In genomic region chr1:6484826-6485139, GRCh38 we compare ENCODE assay signal across 12 cellular contexts. TPM values are rescaled to one million over a fixed set of nuclear protein-coding genes. Genes with fewer than 3 reads are reported as not detected.
A peak's percentile ranks its signal among the peaks of the same experiment; 100 is the strongest.
DNase-seq lines count a peak whose midpoint lies in the region; ATAC-seq and TF ChIP-seq lines count a peak whose summit lies in the region.
"Had no signal": no experiment of that assay in that cellular context is flagged by ENCODE, and none has a peak within 500 bp of the region (broad histone marks: within the 10 kb centered on the region; RNA-seq: fewer than 3 reads in every experiment).

No MANE protein-coding gene starts in this region.

- no peak overlapping the region for H3K27ac Mint-ChIP-seq in neural progenitor cell
- H3K27ac Mint-ChIP-seq: CD14-positive monocyte had no signal

- H3K4me1 ChIP-seq in Peyer's patch (peaks cover 0 to 29% (median 8%) of the 10 kb centered on the region in 4 donors), foreskin keratinocyte (peaks cover 13% of the 10 kb centered on the region), neural progenitor cell (peaks cover 12% of the 10 kb centered on the region)

- peaks cover 6% of the 10 kb centered on the region for H3K79me2 ChIP-seq in neural progenitor cell (ENCODE audit: low read depth)

- H3K36me3 Mint-ChIP-seq in neural progenitor cell, result no peaks in the 10 kb centered on the region
- H3K36me3 Mint-ChIP-seq: CD14-positive monocyte had no signal

- DNase-seq in AG04450 (ENCODE audit: low read depth, low spot score), result no peak
- no peak for DNase-seq in Peyer's patch
- no peak for DNase-seq in foreskin keratinocyte
- DNase-seq in neural progenitor cell (ENCODE audit: low spot score), result no peak
- no peak for DNase-seq in 8988T
- no peak for DNase-seq in NCI-H526 treated with DMSO at 0.1 percent for 48 hours (lab: John Stamatoyannopoulos, UW)
- no peak for DNase-seq in NCI-H2227 treated with DMSO at 0.1 percent for 48 hours (lab: John Stamatoyannopoulos, UW)
- DNase-seq in dedifferentiated amniotic fluid mesenchymal stem cell (ENCODE audit: extremely low spot score), result no peak
- DNase-seq: activated CD8-positive, alpha-beta memory T cell treated with anti-CD3 and anti-CD28 coated beads, Interleukin-2, amount 50 U/mL, for 4 hours had no signal

- POLR2A ChIA-PET in AG04450 (lab: Yijun Ruan, JAX), result no interaction called here

- no peaks in the 10 kb centered on the region for H3K9me3 ChIP-seq in AG04450 (ENCODE audit: control insufficient read depth, insufficient read depth, low read length)
- no peaks in the 10 kb centered on the region for H3K9me3 ChIP-seq in Peyer's patch
- no peaks in the 10 kb centered on the region for H3K9me3 ChIP-seq in neural progenitor cell (ENCODE audit: low read depth)
- H3K9me3 ChIP-seq: ascending aorta, neutrophil had no signal

- H3K36me3 ChIP-seq in Peyer's patch (no peaks in the 10 kb centered on the region), neural progenitor cell (no peaks in the 10 kb centered on the region)
- H3K36me3 ChIP-seq: ascending aorta, neutrophil had no signal

- peak overlapping the region; percentile 75 for H3K4me3 Mint-ChIP-seq in neural progenitor cell

- CTCF ChIA-PET in AG04450 (lab: Charles Lee), result interaction anchor here (1.5 to 2.7 kb wide), 4 partner anchors 14 to 162 kb away, joined by 6 to 25 read pairs (median 13); partner anchors contain the start of genes NOL9 and TAS1R1

- H3K9ac ChIP-seq in neural progenitor cell, result peak overlapping the region; percentile 54

- H3K27me3 ChIP-seq in AG04450 (ENCODE audit: control insufficient read depth, insufficient read depth, low read length) (no peaks in the 10 kb centered on the region), Peyer's patch (peaks cover 0 to 16% of the 10 kb centered on the region in 2 donors), foreskin keratinocyte (no peaks in the 10 kb centered on the region), neural progenitor cell (no peaks in the 10 kb centered on the region)
- H3K27me3 ChIP-seq: ascending aorta had no signal

- ATAC-seq in foreskin keratinocyte, result no peak

- no peaks in the 10 kb centered on the region for H3K9me3 Mint-ChIP-seq in neural progenitor cell

- H3K4me2 ChIP-seq in neural progenitor cell, result peak overlapping the region; percentile 99

- no peak for TF ChIP-seq POLR2A in Peyer's patch (IDR thresholded peaks at IDR 0.05)

- H4K20me1 ChIP-seq in neural progenitor cell (ENCODE audit: low read depth), result no peaks in the 10 kb centered on the region

- H3F3A ChIP-seq in neural progenitor cell (ENCODE audit: low read depth), result peaks cover 5% of the 10 kb centered on the region

- TF ChIP-seq CTCF in AG04450 (IDR thresholded peaks at IDR 0.05; ENCODE audit: low read depth, low read length), result no peak
- TF ChIP-seq CTCF in Peyer's patch (IDR thresholded peaks at IDR 0.05), result no peak
- TF ChIP-seq CTCF in foreskin keratinocyte (conservative IDR thresholded peaks at IDR 0.05), result no peak
- TF ChIP-seq CTCF in neural progenitor cell (IDR thresholded peaks at IDR 0.05), result no peak

- peak overlapping the region; percentile 76 for H2AFZ ChIP-seq in neural progenitor cell (replicated peaks)

- H3K27ac ChIP-seq in AG04450 (ENCODE audit: low read depth, low read length), result no peak overlapping the region
- H3K27ac ChIP-seq in Peyer's patch, result peak overlapping the region in 1 of 4 donors; percentile 11
- peak overlapping the region; percentile 59 for H3K27ac ChIP-seq in foreskin keratinocyte
- H3K27ac ChIP-seq in neural progenitor cell, result no peak overlapping the region
- H3K27ac ChIP-seq: ascending aorta, neutrophil had no signal

- H3K4me3 ChIP-seq in AG04450 (ENCODE audit: low read depth, low read length) (peak overlapping the region; percentile 63), Peyer's patch (peak overlapping the region; percentile 18 to 54 (median 40)), neural progenitor cell (peak overlapping the region; percentile 91)

- H3K4me1 Mint-ChIP-seq in neural progenitor cell, result peaks cover 8% of the 10 kb centered on the region

- H3K27me3 Mint-ChIP-seq in neural progenitor cell (ENCODE audit: insufficient read depth, low read depth), result peaks cover 30% of the 10 kb centered on the region

RNA-seq across cellular contexts. Expression of gene PLEKHG5, which starts 6.7 kb away (rescaled TPM):
- polyA plus RNA-seq in AG04450 (2011; rRNA removed), result 4.2 and 5.4 TPM in 2 replicates
- 4.5 and 5.0 TPM in 2 replicates for polyA minus RNA-seq in AG04450 (2011; rRNA and poly(A)+ RNA removed)
- 10 to 100 TPM; 17.7 to 56.9 (median 45.4) TPM for total RNA-seq in Peyer's patch
- 33.9 and 57.3 TPM in 2 replicates for total RNA-seq in foreskin keratinocyte
- polyA plus RNA-seq in foreskin keratinocyte, result 19.0 and 33.0 TPM in 2 replicates
- 7.4 and 25.9 TPM in 2 replicates for total RNA-seq in neural progenitor cell (ENCODE audit: low replicate concordance)
- polyA plus RNA-seq: CD14-positive monocyte had no signal

RNA-seq across cellular contexts. Expression of gene TNFRSF25, which starts 18.8 kb away (rescaled TPM):
- polyA plus RNA-seq in AG04450 (2011; rRNA removed) (2.7 and 3.3 TPM in 2 replicates), foreskin keratinocyte (25.1 and 40.1 TPM in 2 replicates)
- 1.5 and 2.4 TPM in 2 replicates for polyA minus RNA-seq in AG04450 (2011; rRNA and poly(A)+ RNA removed)
- total RNA-seq in Peyer's patch (10 to 100 TPM; 31.0 to 88.4 (median 61.5) TPM), foreskin keratinocyte (19.8 and 34.3 TPM in 2 replicates), neural progenitor cell (ENCODE audit: low replicate concordance) (15.6 and 23.7 TPM in 2 replicates)

Comparison
In these comparisons a context has a peak if more than half of its experiments do, and no peak if none do; other contexts are left out.
1. H3K4me3 ChIP-seq: peak in every context shown above with its lines; median percentile 91 in neural progenitor cell; 63 in AG04450; 40 in Peyer's patch.